9 cellular contexts compared by ENCODE assay signal in genomic region chr1:156705918-156706646, GRCh38. TPM values are rescaled to one million over a fixed set of nuclear protein-coding genes. Genes with fewer than 3 reads are reported as not detected.
DNase-seq lines count a peak whose midpoint lies in the region; ATAC-seq, FAIRE-seq and TF ChIP-seq lines count a peak whose summit lies in the region.
"Had no signal": no experiment of that assay in that cellular context is flagged by ENCODE, and none has a peak within 500 bp of the region (broad histone marks: within the 10 kb centered on the region; RNA-seq: fewer than 3 reads in every experiment).

No MANE protein-coding gene starts in this region.

- no peaks in the 10 kb centered on the region for H3K36me3 ChIP-seq in HepG2 (replicated peaks in 1 of 2; ENCODE audit: control insufficient read depth in 1 of 2, insufficient read depth in 2 of 2, low read length in 2 of 2)

- H3K4me3 ChIP-seq in HepG2 (replicated peaks in 1 of 3; ENCODE audit: insufficient read depth in 1 of 3, low read depth in 2 of 3, low read length in 3 of 3) = peak overlapping the region; percentile 41 to 66 (median 52)

- peaks cover 11 to 79% of the 10 kb centered on the region in 2 experiments for H3K27me3 ChIP-seq in HepG2 (ENCODE audit: control insufficient read depth in 1 of 2, insufficient read depth in 2 of 2, low read length in 2 of 2)

- in situ Hi-C loops in HepG2 (cut with HindIII; ENCODE audit: extremely low pct_ligation_motif_present, low pct_unique_long_range_greater_than_20kb) = no loop called here

- intact Hi-C loops in HepG2 (cut with micrococcal nuclease; ENCODE audit: unreplicated experiment) = loop anchor here (1.0 kb wide), 1 partner anchor 17 kb away; no protein-coding TSS in a partner anchor

- POLR2A ChIA-PET in HepG2 (lab: Yijun Ruan, JAX) = interaction anchor here (1.1 to 3.2 kb wide), 6 partner anchors 15 to 45 kb away, joined by 3 to 20 read pairs (median 4); partner anchors contain the start of genes ISG20L2 and METTL25B

- CTCF ChIA-PET in HepG2 (lab: Yijun Ruan, JAX; ENCODE audit: low intra/inter-chr PET ratio, low total read pairs) = interaction anchor here (0.7 to 3.0 kb wide), 3 partner anchors 13 to 20 kb away, joined by 3 to 30 read pairs (median 6); no protein-coding TSS in a partner anchor

- H3K9ac ChIP-seq in HepG2 (ENCODE audit: insufficient read depth, low read depth, low read length) = no peak overlapping the region; the same call in 1 of the 2 replicates

- peaks cover 24% of the 10 kb centered on the region for H3K27me3 Mint-ChIP-seq in central memory CD8-positive, alpha-beta T cell

- peaks cover 19% of the 10 kb centered on the region for H3K36me3 Mint-ChIP-seq in central memory CD8-positive, alpha-beta T cell (ENCODE audit: insufficient read depth)

- H3K27ac Mint-ChIP-seq in central memory CD8-positive, alpha-beta T cell (ENCODE audit: low read depth) = peak overlapping the region; percentile 83

- no peaks in the 10 kb centered on the region for H3K9me3 ChIP-seq in HepG2 (ENCODE audit: low read length)

- peak; percentile 62 for ATAC-seq in central memory CD8-positive, alpha-beta T cell (replicated peaks; ENCODE audit: extremely low read depth, poor library complexity, severe bottlenecking)
- ATAC-seq in HepG2 = peak; percentile 53
- no peak for ATAC-seq in GM21528 (IDR thresholded peaks at IDR 0.05; ENCODE audit: low FRiP score, unreplicated experiment)
- no peak for ATAC-seq in GM18870 (IDR thresholded peaks at IDR 0.05; ENCODE audit: unreplicated experiment)

- TF ChIP-seq RAD21 in HepG2 (CRISPR knock-in tag; IDR thresholded peaks at IDR 0.05) = peak; percentile 44

- WGBS in HepG2 (ENCODE audit: low lambda C conversion rate) = under 1% methylated on average over 21 of the region's 45 CpGs

- no peak for TF ChIP-seq EP300 in HepG2 (IDR thresholded peaks at IDR 0.05; ENCODE audit: low read depth in 2 of 2, low read length in 2 of 2)
- no peak for TF ChIP-seq EP300 in HepG2 (CRISPR knock-in tag; IDR thresholded peaks at IDR 0.05; ENCODE audit: borderline replicate concordance)

- no peak for TF ChIP-seq POLR2A in HepG2 (IDR thresholded peaks at IDR 0.05; ENCODE audit: insufficient read depth in 1 of 2, low read depth in 2 of 2, low read length in 2 of 2)

- TF ChIP-seq CTCF in HepG2 (CRISPR knock-in tag; IDR thresholded peaks at IDR 0.05) = peak; percentile 73

- peaks cover 28% of the 10 kb centered on the region for H3K4me1 Mint-ChIP-seq in central memory CD8-positive, alpha-beta T cell

- peak overlapping the region; percentile 92 for H3K4me3 Mint-ChIP-seq in central memory CD8-positive, alpha-beta T cell

- no TSS peak for BruUV-seq in HepG2 (replicated peaks; lab: Mats Ljungman, UMichigan)

- peak overlapping the region; percentile 91 for H3K4me2 ChIP-seq in HepG2 (ENCODE audit: low read depth, low read length)

- peaks cover 25% of the 10 kb centered on the region for H3K4me1 ChIP-seq in HepG2 (ENCODE audit: insufficient read depth, low read length)

- H3K27ac ChIP-seq in HepG2 (ENCODE audit: extremely low read length, insufficient read depth, low read length) = no peak overlapping the region

- no peaks in the 10 kb centered on the region for H4K20me1 ChIP-seq in HepG2 (ENCODE audit: insufficient read depth, low read length)

- no peak for FAIRE-seq in HepG2 (lab: Jason Lieb, UNC)
- FAIRE-seq: islet of Langerhans had no signal

- DNase-seq in GM03348 (ENCODE audit: low spot score) = peak; percentile 86
- DNase-seq in NCI-H146 treated with DMSO at 0.1 percent for 48 hours (lab: John Stamatoyannopoulos, UW; ENCODE audit: unreplicated experiment) = peak; percentile 54
- DNase-seq in activated CD4-positive, alpha-beta T cell treated with anti-CD3 and anti-CD28 coated beads for 1 hour = peak; percentile 56
- DNase-seq in central memory CD8-positive, alpha-beta T cell (ENCODE audit: low spot score in 2 of 2) = peak; percentile 56 to 64
- DNase-seq in HepG2 (ENCODE audit: low spot score) = peak; percentile 23
- peak; percentile 78 for DNase-seq in stimulated activated CD4-positive, alpha-beta T cell treated with anti-CD3 and anti-CD28 coated beads, Interleukin-4, amount 100 ng/mL, for 1 hour

- H2AFZ ChIP-seq in HepG2 (ENCODE audit: low read length) = no peak overlapping the region

- H3K9me3 Mint-ChIP-seq in central memory CD8-positive, alpha-beta T cell = no peaks in the 10 kb centered on the region

- no peaks in the 10 kb centered on the region for H3K79me2 ChIP-seq in HepG2 (ENCODE audit: insufficient read depth, low read length)

RNA-seq across cellular contexts. Expression of gene CRABP2, which starts 0.7 kb away (rescaled TPM):
- 0.21 and 0.60 TPM in 2 replicates for total RNA-seq in HepG2 (2016; rRNA removed; fragmentation: Illumina TruSeq; extraction: Trizol)
- not detected in 2 replicates for total RNA-seq in HepG2 (2016; cell fraction: cytosol; rRNA removed; fragmentation: Illumina TruSeq; extraction: Trizol; ENCODE audit: low read depth)
- 0.28 TPM in 1 of 2 replicates, not detected in the other for total RNA-seq in HepG2 (2016; cell fraction: insoluble cytoplasmic fraction; rRNA removed; fragmentation: Illumina TruSeq; extraction: Trizol)
- not detected in 2 replicates for total RNA-seq in HepG2 (2016; cell fraction: membrane; rRNA removed; fragmentation: Illumina TruSeq; extraction: Trizol)
- not detected in 2 replicates for total RNA-seq in HepG2 (2016; cell fraction: nucleus; rRNA removed; fragmentation: Illumina TruSeq; extraction: Trizol)
- polyA plus RNA-seq in HepG2 (2011; rRNA removed) = 0.37 and 0.40 TPM in 2 replicates
- polyA plus RNA-seq in HepG2 (2011; cell fraction: cytosol; rRNA removed) = 0.14 and 0.16 TPM in 2 replicates
- polyA plus RNA-seq in HepG2 (2011; cell fraction: nucleus; rRNA removed) = 0.50 and 0.85 TPM in 2 replicates
- 1.3 TPM in 1 of 2 replicates, not detected in the other for polyA plus RNA-seq in HepG2 (2012)
- 0.24 TPM in 1 of 2 replicates, not detected in the other for polyA plus RNA-seq in HepG2 (2016; cell fraction: cytosol; fragmentation: Illumina TruSeq; extraction: Trizol; ENCODE audit: low read depth)
- 0.57 and 0.99 TPM in 2 replicates for polyA plus RNA-seq in HepG2 (2016; cell fraction: insoluble cytoplasmic fraction; fragmentation: Illumina TruSeq; extraction: Trizol; ENCODE audit: low read depth)
- not detected in 2 replicates for polyA plus RNA-seq in HepG2 (2016; cell fraction: membrane; fragmentation: Illumina TruSeq; extraction: Trizol; ENCODE audit: low read depth)
- 0.51 and 1.8 TPM in 2 replicates for polyA plus RNA-seq in HepG2 (2016; cell fraction: nucleus; fragmentation: Illumina TruSeq; extraction: Trizol; ENCODE audit: insufficient read depth, low read depth)
- polyA minus RNA-seq in HepG2 (2011; rRNA and poly(A)+ RNA removed; ENCODE audit: low replicate concordance) = 1.2 TPM in 1 of 2 replicates, not detected in the other
- polyA minus RNA-seq in HepG2 (2011; cell fraction: cytosol; rRNA and poly(A)+ RNA removed) = not detected in 2 replicates
- not detected in 2 replicates for polyA minus RNA-seq in HepG2 (2011; cell fraction: nucleus; rRNA and poly(A)+ RNA removed)

RNA-seq across cellular contexts. Expression of gene METTL25B, which starts 22.2 kb away (rescaled TPM):
- 8.1 and 11.9 TPM in 2 replicates for total RNA-seq in HepG2 (2016; rRNA removed; fragmentation: Illumina TruSeq; extraction: Trizol)
- 4.8 and 7.1 TPM in 2 replicates for total RNA-seq in HepG2 (2016; cell fraction: cytosol; rRNA removed; fragmentation: Illumina TruSeq; extraction: Trizol; ENCODE audit: low read depth)
- 8.7 and 14.6 TPM in 2 replicates for total RNA-seq in HepG2 (2016; cell fraction: insoluble cytoplasmic fraction; rRNA removed; fragmentation: Illumina TruSeq; extraction: Trizol)
- 7.4 and 7.9 TPM in 2 replicates for total RNA-seq in HepG2 (2016; cell fraction: membrane; rRNA removed; fragmentation: Illumina TruSeq; extraction: Trizol)
- total RNA-seq in HepG2 (2016; cell fraction: nucleus; rRNA removed; fragmentation: Illumina TruSeq; extraction: Trizol) = 8.7 and 16.4 TPM in 2 replicates
- 24.0 and 26.3 TPM in 2 replicates for polyA plus RNA-seq in HepG2 (2011; rRNA removed)
- 15.1 and 18.0 TPM in 2 replicates for polyA plus RNA-seq in HepG2 (2011; cell fraction: cytosol; rRNA removed)
- polyA plus RNA-seq in HepG2 (2011; cell fraction: nucleus; rRNA removed) = 45.6 and 53.5 TPM in 2 replicates
- polyA plus RNA-seq in HepG2 (2012) = 18.4 and 20.2 TPM in 2 replicates
- 4.1 and 5.6 TPM in 2 replicates for polyA plus RNA-seq in HepG2 (2016; cell fraction: cytosol; fragmentation: Illumina TruSeq; extraction: Trizol; ENCODE audit: low read depth)
- 7.1 and 9.1 TPM in 2 replicates for polyA plus RNA-seq in HepG2 (2016; cell fraction: insoluble cytoplasmic fraction; fragmentation: Illumina TruSeq; extraction: Trizol; ENCODE audit: low read depth)
- 6.4 and 8.1 TPM in 2 replicates for polyA plus RNA-seq in HepG2 (2016; cell fraction: membrane; fragmentation: Illumina TruSeq; extraction: Trizol; ENCODE audit: low read depth)
- polyA plus RNA-seq in HepG2 (2016; cell fraction: nucleus; fragmentation: Illumina TruSeq; extraction: Trizol; ENCODE audit: insufficient read depth, low read depth) = 35.7 and 36.8 TPM in 2 replicates
- 28.4 and 53.9 TPM in 2 replicates for polyA minus RNA-seq in HepG2 (2011; rRNA and poly(A)+ RNA removed; ENCODE audit: low replicate concordance)
- 9.3 and 11.1 TPM in 2 replicates for polyA minus RNA-seq in HepG2 (2011; cell fraction: cytosol; rRNA and poly(A)+ RNA removed)
- polyA minus RNA-seq in HepG2 (2011; cell fraction: nucleus; rRNA and poly(A)+ RNA removed) = 16.1 and 19.6 TPM in 2 replicates

RNA-seq across cellular contexts. Expression of gene ISG20L2, which starts 22.5 kb away (rescaled TPM):
- total RNA-seq in HepG2 (2016; rRNA removed; fragmentation: Illumina TruSeq; extraction: Trizol) = 17.8 and 19.8 TPM in 2 replicates
- 4.3 and 4.7 TPM in 2 replicates for total RNA-seq in HepG2 (2016; cell fraction: cytosol; rRNA removed; fragmentation: Illumina TruSeq; extraction: Trizol; ENCODE audit: low read depth)
- total RNA-seq in HepG2 (2016; cell fraction: insoluble cytoplasmic fraction; rRNA removed; fragmentation: Illumina TruSeq; extraction: Trizol) = 17.0 and 17.7 TPM in 2 replicates
- total RNA-seq in HepG2 (2016; cell fraction: membrane; rRNA removed; fragmentation: Illumina TruSeq; extraction: Trizol) = 13.2 and 14.0 TPM in 2 replicates
- 9.6 and 14.9 TPM in 2 replicates for total RNA-seq in HepG2 (2016; cell fraction: nucleus; rRNA removed; fragmentation: Illumina TruSeq; extraction: Trizol)
- 21.3 and 22.8 TPM in 2 replicates for polyA plus RNA-seq in HepG2 (2011; rRNA removed)
- polyA plus RNA-seq in HepG2 (2011; cell fraction: cytosol; rRNA removed) = 14.8 and 16.6 TPM in 2 replicates
- 7.5 and 8.0 TPM in 2 replicates for polyA plus RNA-seq in HepG2 (2011; cell fraction: nucleus; rRNA removed)
- 13.2 and 14.7 TPM in 2 replicates for polyA plus RNA-seq in HepG2 (2012)
- 4.2 and 5.1 TPM in 2 replicates for polyA plus RNA-seq in HepG2 (2016; cell fraction: cytosol; fragmentation: Illumina TruSeq; extraction: Trizol; ENCODE audit: low read depth)
- polyA plus RNA-seq in HepG2 (2016; cell fraction: insoluble cytoplasmic fraction; fragmentation: Illumina TruSeq; extraction: Trizol; ENCODE audit: low read depth) = 31.5 and 36.7 TPM in 2 replicates
- polyA plus RNA-seq in HepG2 (2016; cell fraction: membrane; fragmentation: Illumina TruSeq; extraction: Trizol; ENCODE audit: low read depth) = 12.8 and 15.4 TPM in 2 replicates
- 21.4 and 24.7 TPM in 2 replicates for polyA plus RNA-seq in HepG2 (2016; cell fraction: nucleus; fragmentation: Illumina TruSeq; extraction: Trizol; ENCODE audit: insufficient read depth, low read depth)
- polyA minus RNA-seq in HepG2 (2011; rRNA and poly(A)+ RNA removed; ENCODE audit: low replicate concordance) = 27.7 and 116 TPM in 2 replicates
- 9.0 and 13.8 TPM in 2 replicates for polyA minus RNA-seq in HepG2 (2011; cell fraction: cytosol; rRNA and poly(A)+ RNA removed)
- polyA minus RNA-seq in HepG2 (2011; cell fraction: nucleus; rRNA and poly(A)+ RNA removed) = 11.8 and 21.6 TPM in 2 replicates

RNA-seq across cellular contexts. Expression of gene NES, which starts 28.9 kb away (rescaled TPM):
- 12.7 and 16.6 TPM in 2 replicates for total RNA-seq in HepG2 (2016; rRNA removed; fragmentation: Illumina TruSeq; extraction: Trizol)
- total RNA-seq in HepG2 (2016; cell fraction: cytosol; rRNA removed; fragmentation: Illumina TruSeq; extraction: Trizol; ENCODE audit: low read depth) = 0.30 and 0.53 TPM in 2 replicates
- 9.1 and 18.2 TPM in 2 replicates for total RNA-seq in HepG2 (2016; cell fraction: insoluble cytoplasmic fraction; rRNA removed; fragmentation: Illumina TruSeq; extraction: Trizol)
- total RNA-seq in HepG2 (2016; cell fraction: membrane; rRNA removed; fragmentation: Illumina TruSeq; extraction: Trizol) = 1.4 and 1.5 TPM in 2 replicates
- total RNA-seq in HepG2 (2016; cell fraction: nucleus; rRNA removed; fragmentation: Illumina TruSeq; extraction: Trizol) = 11.7 and 13.1 TPM in 2 replicates
- 1.7 and 2.5 TPM in 2 replicates for polyA plus RNA-seq in HepG2 (2011; rRNA removed)
- 1.1 and 1.2 TPM in 2 replicates for polyA plus RNA-seq in HepG2 (2011; cell fraction: cytosol; rRNA removed)
- polyA plus RNA-seq in HepG2 (2011; cell fraction: nucleus; rRNA removed) = 9.3 and 9.7 TPM in 2 replicates
- 3.5 and 3.6 TPM in 2 replicates for polyA plus RNA-seq in HepG2 (2012)
- 0.32 and 0.38 TPM in 2 replicates for polyA plus RNA-seq in HepG2 (2016; cell fraction: cytosol; fragmentation: Illumina TruSeq; extraction: Trizol; ENCODE audit: low read depth)
- 8.6 and 10.8 TPM in 2 replicates for polyA plus RNA-seq in HepG2 (2016; cell fraction: insoluble cytoplasmic fraction; fragmentation: Illumina TruSeq; extraction: Trizol; ENCODE audit: low read depth)
- polyA plus RNA-seq in HepG2 (2016; cell fraction: membrane; fragmentation: Illumina TruSeq; extraction: Trizol; ENCODE audit: low read depth) = 0.46 and 0.93 TPM in 2 replicates
- polyA plus RNA-seq in HepG2 (2016; cell fraction: nucleus; fragmentation: Illumina TruSeq; extraction: Trizol; ENCODE audit: insufficient read depth, low read depth) = 27.3 and 27.7 TPM in 2 replicates
- polyA minus RNA-seq in HepG2 (2011; rRNA and poly(A)+ RNA removed; ENCODE audit: low replicate concordance) = 0.91 and 2.7 TPM in 2 replicates
- 2.4 and 2.5 TPM in 2 replicates for polyA minus RNA-seq in HepG2 (2011; cell fraction: cytosol; rRNA and poly(A)+ RNA removed)
- polyA minus RNA-seq in HepG2 (2011; cell fraction: nucleus; rRNA and poly(A)+ RNA removed) = 1.5 and 1.7 TPM in 2 replicates

RNA-seq across cellular contexts. Expression of gene MRPL24, which starts 34.8 kb away (rescaled TPM):
- total RNA-seq in HepG2 (2016; rRNA removed; fragmentation: Illumina TruSeq; extraction: Trizol) = 42.9 and 45.7 TPM in 2 replicates
- total RNA-seq in HepG2 (2016; cell fraction: cytosol; rRNA removed; fragmentation: Illumina TruSeq; extraction: Trizol; ENCODE audit: low read depth) = 18.3 and 22.1 TPM in 2 replicates
- 43.5 and 49.0 TPM in 2 replicates for total RNA-seq in HepG2 (2016; cell fraction: insoluble cytoplasmic fraction; rRNA removed; fragmentation: Illumina TruSeq; extraction: Trizol)
- total RNA-seq in HepG2 (2016; cell fraction: membrane; rRNA removed; fragmentation: Illumina TruSeq; extraction: Trizol) = 21.2 and 21.3 TPM in 2 replicates
- total RNA-seq in HepG2 (2016; cell fraction: nucleus; rRNA removed; fragmentation: Illumina TruSeq; extraction: Trizol) = 13.5 and 22.5 TPM in 2 replicates
- polyA plus RNA-seq in HepG2 (2011; rRNA removed) = 37.7 and 38.1 TPM in 2 replicates
- 28.3 and 29.4 TPM in 2 replicates for polyA plus RNA-seq in HepG2 (2011; cell fraction: cytosol; rRNA removed)
- polyA plus RNA-seq in HepG2 (2011; cell fraction: nucleus; rRNA removed) = 15.0 and 17.2 TPM in 2 replicates
- 29.0 TPM in 2 replicates for polyA plus RNA-seq in HepG2 (2012)
- 21.1 and 21.8 TPM in 2 replicates for polyA plus RNA-seq in HepG2 (2016; cell fraction: cytosol; fragmentation: Illumina TruSeq; extraction: Trizol; ENCODE audit: low read depth)
- polyA plus RNA-seq in HepG2 (2016; cell fraction: insoluble cytoplasmic fraction; fragmentation: Illumina TruSeq; extraction: Trizol; ENCODE audit: low read depth) = 58.3 and 58.4 TPM in 2 replicates
- polyA plus RNA-seq in HepG2 (2016; cell fraction: membrane; fragmentation: Illumina TruSeq; extraction: Trizol; ENCODE audit: low read depth) = 18.3 and 20.0 TPM in 2 replicates
- 39.4 and 46.6 TPM in 2 replicates for polyA plus RNA-seq in HepG2 (2016; cell fraction: nucleus; fragmentation: Illumina TruSeq; extraction: Trizol; ENCODE audit: insufficient read depth, low read depth)
- 13.2 and 67.4 TPM in 2 replicates for polyA minus RNA-seq in HepG2 (2011; rRNA and poly(A)+ RNA removed; ENCODE audit: low replicate concordance)
- polyA minus RNA-seq in HepG2 (2011; cell fraction: cytosol; rRNA and poly(A)+ RNA removed) = 8.8 and 9.7 TPM in 2 replicates
- 5.7 and 8.6 TPM in 2 replicates for polyA minus RNA-seq in HepG2 (2011; cell fraction: nucleus; rRNA and poly(A)+ RNA removed)

Comparison
In these comparisons a context has a peak if more than half of its experiments do, and no peak if none do; other contexts are left out.
1. DNase-seq: peak in every context shown above with its lines; median percentile 86 in GM03348; 78 in stimulated activated CD4-positive, alpha-beta T cell treated with anti-CD3 and anti-CD28 coated beads, Interleukin-4, amount 100 ng/mL, for 1 hour; 60 in central memory CD8-positive, alpha-beta T cell; 56 in activated CD4-positive, alpha-beta T cell treated with anti-CD3 and anti-CD28 coated beads for 1 hour; 54 in NCI-H146 treated with DMSO at 0.1 percent for 48 hours; 23 in HepG2.
2. ATAC-seq: peak in central memory CD8-positive, alpha-beta T cell (single experiment) and HepG2 (single experiment); none in GM21528 (single experiment) and GM18870 (single experiment).